8 cellular contexts compared by ENCODE assay signal in the genomic region with DNA sequence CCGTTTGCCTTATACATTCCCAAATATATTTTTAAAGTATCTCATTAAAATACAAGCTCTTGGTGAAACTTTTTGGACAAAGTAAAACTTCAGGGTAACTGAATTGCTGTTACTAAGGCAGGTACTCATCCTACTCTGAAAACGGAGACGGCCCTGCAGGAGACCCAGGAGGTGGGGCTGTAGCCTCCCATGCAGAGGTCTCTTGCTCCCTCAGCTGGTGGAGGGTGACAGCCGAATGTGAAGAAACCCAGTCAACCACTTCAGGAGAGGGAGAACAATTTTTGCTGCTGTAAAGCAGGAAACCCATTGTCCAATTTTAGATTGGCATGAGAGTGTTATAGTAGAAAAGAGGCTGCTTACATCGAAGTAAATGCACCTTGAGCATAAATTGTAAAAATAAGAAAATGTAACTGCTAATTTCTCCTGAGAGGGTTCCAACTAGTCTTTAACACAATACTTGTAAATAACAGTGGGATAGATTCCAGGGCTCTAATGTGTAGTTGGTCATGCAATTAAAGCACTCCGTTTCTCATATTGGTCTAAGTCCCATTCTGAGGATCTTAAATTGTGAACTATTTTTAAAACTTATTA. TPM values are rescaled to one million over a fixed set of nuclear protein-coding genes. Genes with fewer than 3 reads are reported as not detected.
DNase-seq lines count a peak whose midpoint lies in the region; ATAC-seq and TF ChIP-seq lines count a peak whose summit lies in the region.
"Not testable (repeated sequence)": the region's sequence is repeated elsewhere in the genome, so short reads cannot be mapped to it uniquely, and the experiment has no call there.

No MANE protein-coding gene starts in this region.

- not testable (repeated sequence) for BruUV-seq in OCI-LY7 (replicated peaks; lab: Mats Ljungman, UMichigan)

- H3K36me3 ChIP-seq in DOHH2 (ENCODE audit: control insufficient read depth, low read length); Karpas-422 (ENCODE audit: insufficient read depth, low read length); OCI-LY7 (ENCODE audit: insufficient read depth, low read length); endodermal cell (ENCODE audit: control insufficient read depth, insufficient read depth, low read length): not testable (repeated sequence)

- H3K9me3 ChIP-seq in DOHH2 (ENCODE audit: control insufficient read depth, insufficient read depth, low read length); Karpas-422 (ENCODE audit: low read length); OCI-LY7 (ENCODE audit: low read length); endodermal cell (ENCODE audit: control insufficient read depth, low read length): not testable (repeated sequence)

- H3K4me2 ChIP-seq in DOHH2 (ENCODE audit: low read length) (peak overlapping the region; percentile 49; the same call in 1 of the 2 replicates), Karpas-422 (ENCODE audit: low read depth, low read length, poor library complexity, severe bottlenecking) (peak overlapping the region; percentile 70), OCI-LY7 (ENCODE audit: low read length) (0 out of 2 replicates have a peak overlapping the region, but pooled peaks have one; percentile 48)

- H3K9ac ChIP-seq in Karpas-422 (ENCODE audit: low read length); endodermal cell (ENCODE audit: extremely low read depth, low read length, poor library complexity, severe bottlenecking): not testable (repeated sequence)

- 3% methylated on average over 4 of the region's 6 CpGs; no CpG with 5 or more reads in 1 of the 2 experiments for WGBS in endodermal cell (ENCODE audit: insufficient coverage in 1 of 2, insufficient read length in 1 of 2), 2 experiments

- H3K9me2 ChIP-seq in DOHH2 (replicated peaks; ENCODE audit: control insufficient read depth, low read length); Karpas-422 (replicated peaks; ENCODE audit: insufficient read depth, low read length); OCI-LY7 (ENCODE audit: insufficient read depth, low read length): not testable (repeated sequence)

- not testable (repeated sequence) for H3K4me1 ChIP-seq in DOHH2 (ENCODE audit: control insufficient read depth, low read length); OCI-LY7 (ENCODE audit: insufficient read depth, low read length, poor library complexity, severe bottlenecking); endodermal cell (ENCODE audit: control insufficient read depth, insufficient read depth, low read length)
- peaks cover 28% of the 10 kb centered on the region for H3K4me1 ChIP-seq in Karpas-422 (ENCODE audit: low read length)

- not testable (repeated sequence) for H3K79me2 ChIP-seq in DOHH2 (ENCODE audit: control insufficient read depth, low read length); Karpas-422 (ENCODE audit: low read length); OCI-LY7 (ENCODE audit: insufficient read depth, low read depth, low read length)

- H3K27me3 Mint-ChIP-seq in endodermal cell (ENCODE audit: insufficient read depth) = peaks cover 32% of the 10 kb centered on the region

- intact Hi-C loops in OCI-LY7 (cut with micrococcal nuclease; ENCODE audit: unreplicated experiment) = not testable (repeated sequence)

- H3K27me3 ChIP-seq in DOHH2 (ENCODE audit: control insufficient read depth, low read length) = peaks cover 14% of the 10 kb centered on the region
- not testable (repeated sequence) for H3K27me3 ChIP-seq in Karpas-422 (ENCODE audit: low read length); endodermal cell (ENCODE audit: control insufficient read depth, insufficient read depth, low read length, poor library complexity, severe bottlenecking)

- not testable (repeated sequence) for H3F3A ChIP-seq in DOHH2 (ENCODE audit: control insufficient read depth, insufficient read depth)

- H3K36me3 Mint-ChIP-seq in endodermal cell (ENCODE audit: low read depth); stimulated activated effector memory CD8-positive, alpha-beta T cell treated with anti-CD3 and anti-CD28 coated beads, Interleukin-12 subunit alpha, Interleukin-12 subunit beta, amount 100 ng/mL, for 72 hours: not testable (repeated sequence)

- H3K27ac Mint-ChIP-seq in endodermal cell; stimulated activated effector memory CD8-positive, alpha-beta T cell treated with anti-CD3 and anti-CD28 coated beads, Interleukin-12 subunit alpha, Interleukin-12 subunit beta, amount 100 ng/mL, for 72 hours: not testable (repeated sequence)

- H3K27ac ChIP-seq in DOHH2 (ENCODE audit: low read depth, low read length); Karpas-422 (ENCODE audit: low read length); OCI-LY7 (ENCODE audit: low read depth, low read length, poor library complexity, severe bottlenecking); endodermal cell (ENCODE audit: low read depth, low read length): not testable (repeated sequence)

- not testable (repeated sequence) for H4K20me1 ChIP-seq in DOHH2 (ENCODE audit: control insufficient read depth, insufficient read depth, low read depth, low read length); Karpas-422 (ENCODE audit: insufficient read depth, low read depth, low read length); OCI-LY7 (ENCODE audit: insufficient read depth, low read length)

- DNase-seq in Karpas-422 (peak; percentile 83), OCI-LY7 (ENCODE audit: low spot score) (peak; percentile 72), endodermal cell (peak; percentile 86), midbrain (lab: John Stamatoyannopoulos, UW) (peak; percentile 32)
- peak; percentile 64 for DNase-seq in activated CD8-positive, alpha-beta memory T cell treated with anti-CD3 and anti-CD28 coated beads for 24 hours
- not testable (repeated sequence) for DNase-seq in stimulated activated effector memory CD8-positive, alpha-beta T cell treated with anti-CD3 and anti-CD28 coated beads, Interleukin-12 subunit alpha, Interleukin-12 subunit beta, amount 100 ng/mL, for 72 hours (ENCODE audit: low spot score in 2 of 2)

- not testable (repeated sequence) for H3K4me3 Mint-ChIP-seq in endodermal cell; stimulated activated effector memory CD8-positive, alpha-beta T cell treated with anti-CD3 and anti-CD28 coated beads, Interleukin-12 subunit alpha, Interleukin-12 subunit beta, amount 100 ng/mL, for 72 hours

- CTCF ChIA-PET in OCI-LY7 (lab: Charles Lee; ENCODE audit: unreplicated experiment) = interaction anchor here (0.6 kb wide), 1 partner anchor 88 kb away, joined by 4 read pairs; no protein-coding TSS in a partner anchor

- H3K4me3 ChIP-seq in DOHH2 (ENCODE audit: low read length); OCI-LY7 (ENCODE audit: low read depth, low read length, poor library complexity, severe bottlenecking); endodermal cell (ENCODE audit: low read length): not testable (repeated sequence)
- H3K4me3 ChIP-seq in Karpas-422 (ENCODE audit: low read length) = peak overlapping the region; percentile 51; the same call in 1 of the 2 replicates

- peak; percentile 94 for ATAC-seq in GM21723 (IDR thresholded peaks at IDR 0.05; ENCODE audit: unreplicated experiment)
- ATAC-seq in stimulated activated effector memory CD8-positive, alpha-beta T cell treated with anti-CD3 and anti-CD28 coated beads, Interleukin-12 subunit alpha, Interleukin-12 subunit beta, amount 100 ng/mL, for 72 hours = peak; percentile 91

- not testable (repeated sequence) for H2AFZ ChIP-seq in Karpas-422 (ENCODE audit: low read length); OCI-LY7 (ENCODE audit: low read length)

- POLR2A ChIA-PET in OCI-LY7 (lab: Charles Lee) = not testable (repeated sequence)

- peak; percentile 32 for TF ChIP-seq CTCF in DOHH2 (IDR thresholded peaks at IDR 0.05; ENCODE audit: low read depth, low read length, poor library complexity, severe bottlenecking)
- TF ChIP-seq CTCF in OCI-LY7 (conservative IDR thresholded peaks at IDR 0.05; ENCODE audit: low read length) = peak; percentile 55
- peak; percentile 71 for TF ChIP-seq CTCF in endodermal cell (conservative IDR thresholded peaks at IDR 0.05)

- peaks cover 10% of the 10 kb centered on the region for H3K4me1 Mint-ChIP-seq in endodermal cell
- not testable (repeated sequence) for H3K4me1 Mint-ChIP-seq in stimulated activated effector memory CD8-positive, alpha-beta T cell treated with anti-CD3 and anti-CD28 coated beads, Interleukin-12 subunit alpha, Interleukin-12 subunit beta, amount 100 ng/mL, for 72 hours

- not testable (repeated sequence) for H3K9me3 Mint-ChIP-seq in endodermal cell; stimulated activated effector memory CD8-positive, alpha-beta T cell treated with anti-CD3 and anti-CD28 coated beads, Interleukin-12 subunit alpha, Interleukin-12 subunit beta, amount 100 ng/mL, for 72 hours

RNA-seq across cellular contexts. Expression of a gene that starts 8.1 kb away (rescaled TPM):
- total RNA-seq in Karpas-422 (2014; rRNA removed; shearing (Covaris generic); ENCODE audit: low replicate concordance) = 34.2 and 42.5 TPM in 2 replicates
- 29.2 and 40.0 TPM in 2 replicates for total RNA-seq in OCI-LY7 (2014; rRNA removed; shearing (Covaris generic))
- total RNA-seq in OCI-LY7 (2022) (35.8 and 37.3 TPM in 2 replicates), endodermal cell (10 to 100 TPM; 26.7 to 31.9 TPM)
- 14.1 TPM for polyA plus RNA-seq in endodermal cell (2013, experiment 1 of 2)
- polyA plus RNA-seq in endodermal cell (2013, experiment 2 of 2) = 15.2 TPM
